8 cellular contexts compared by ENCODE assay signal in genomic region chr11:33734441-33735165, GRCh38. TPM values are rescaled to one million over a fixed set of nuclear protein-coding genes. Genes with fewer than 3 reads are reported as not detected.
DNase-seq lines count a peak whose midpoint lies in the region; ATAC-seq, FAIRE-seq and TF ChIP-seq lines count a peak whose summit lies in the region.

No MANE protein-coding gene starts in this region.

- DNase-seq in stimulated activated naive CD8-positive, alpha-beta T cell treated with anti-CD3 and anti-CD28 coated beads, Interleukin-15, Interleukin-2, amounts not matched to agents 100 U/mL and 50 U/mL, for 24 hours = no peak
- peak; percentile 71 for DNase-seq in astrocyte of the cerebellum (ENCODE audit: low read depth)
- DNase-seq in kidney = no peak
- DNase-seq in stromal cell of bone marrow (ENCODE audit: low read depth) = peak; percentile 42

- peak overlapping the region; percentile 95 to 97 for H3K27ac ChIP-seq in kidney (ENCODE audit: low read depth in 2 of 2, low read length in 2 of 2)

- H3K27me3 Mint-ChIP-seq in stimulated activated naive CD8-positive, alpha-beta T cell treated with anti-CD3 and anti-CD28 coated beads, Interleukin-15, Interleukin-2, amounts not matched to agents 100 ng/mL and 50 ng/mL, for 24 hours = peaks cover 13% of the 10 kb centered on the region

- H3K4me3 ChIP-seq in astrocyte of the cerebellum (ENCODE audit: low read depth, low read length) (peak overlapping the region; percentile 73), kidney (ENCODE audit: low read length in 2 of 2) (peak overlapping the region; percentile 91 to 95)

- FAIRE-seq in kidney (lab: Jason Lieb, UNC) = no peak

- peaks cover 15% of the 10 kb centered on the region for H3K36me3 Mint-ChIP-seq in stimulated activated naive CD8-positive, alpha-beta T cell treated with anti-CD3 and anti-CD28 coated beads, Interleukin-15, Interleukin-2, amounts not matched to agents 100 ng/mL and 50 ng/mL, for 24 hours (ENCODE audit: low read depth)

- no peaks in the 10 kb centered on the region for H3K9me3 Mint-ChIP-seq in stimulated activated naive CD8-positive, alpha-beta T cell treated with anti-CD3 and anti-CD28 coated beads, Interleukin-15, Interleukin-2, amounts not matched to agents 100 ng/mL and 50 ng/mL, for 24 hours

- H3K4me3 Mint-ChIP-seq in stimulated activated naive CD8-positive, alpha-beta T cell treated with anti-CD3 and anti-CD28 coated beads, Interleukin-15, Interleukin-2, amounts not matched to agents 100 ng/mL and 50 ng/mL, for 24 hours = peak overlapping the region; percentile 87

- H3K4me1 Mint-ChIP-seq in stimulated activated naive CD8-positive, alpha-beta T cell treated with anti-CD3 and anti-CD28 coated beads, Interleukin-15, Interleukin-2, amounts not matched to agents 100 ng/mL and 50 ng/mL, for 24 hours (ENCODE audit: low read depth) = peaks cover 49% of the 10 kb centered on the region

- no peak for ATAC-seq in stimulated activated naive CD8-positive, alpha-beta T cell treated with anti-CD3 and anti-CD28 coated beads, Interleukin-15, Interleukin-2, amounts not matched to agents 100 U/mL and 50 U/mL, for 24 hours
- no peak for ATAC-seq in HG02970 (IDR thresholded peaks at IDR 0.05; ENCODE audit: low FRiP score, unreplicated experiment)
- ATAC-seq in GM18498 (IDR thresholded peaks at IDR 0.05; ENCODE audit: unreplicated experiment) = no peak
- no peak for ATAC-seq in GM21737 (IDR thresholded peaks at IDR 0.05; ENCODE audit: unreplicated experiment)

- intact Hi-C loops in kidney (cut with DNase I) = no loop called here

- peak overlapping the region; percentile 89 to 95 for H3K9ac ChIP-seq in kidney (ENCODE audit: low read length in 2 of 2)

- H3K4me1 ChIP-seq in kidney (ENCODE audit: control insufficient read depth in 1 of 2, insufficient read depth in 1 of 2, low read depth in 1 of 2, low read length in 2 of 2) = peaks cover 8 to 17% of the 10 kb centered on the region in 2 donors

- H3K9me3 ChIP-seq in kidney (ENCODE audit: control insufficient read depth in 1 of 2, low read length in 2 of 2) = no peaks in the 10 kb centered on the region

- peak overlapping the region; percentile 84 for H3K27ac Mint-ChIP-seq in stimulated activated naive CD8-positive, alpha-beta T cell treated with anti-CD3 and anti-CD28 coated beads, Interleukin-15, Interleukin-2, amounts not matched to agents 100 ng/mL and 50 ng/mL, for 24 hours

- in situ Hi-C loops in astrocyte of the cerebellum (cut with HindIII; ENCODE audit: low sequenced_read_pairs) = no loop called here

- peaks cover 0 to 4% of the 10 kb centered on the region in 2 donors for H3K36me3 ChIP-seq in kidney (ENCODE audit: control insufficient read depth in 1 of 2, insufficient read depth in 2 of 2, low read length in 2 of 2)

- no peak for TF ChIP-seq CTCF in astrocyte of the cerebellum (IDR thresholded peaks at IDR 0.05; ENCODE audit: low read depth, low read length, missing control alignments)
- TF ChIP-seq CTCF in kidney (IDR thresholded peaks at IDR 0.05; ENCODE audit: borderline replicate concordance, extremely low read depth, insufficient read depth) = no peak

RNA-seq across cellular contexts. Expression of gene CD59, which starts 1.6 kb away (rescaled TPM):
- 1,010 TPM for total RNA-seq in kidney
- polyA plus RNA-seq in kidney (ENCODE audit: insufficient read depth, low read depth, low replicate concordance) = 559 TPM

RNA-seq across cellular contexts. Expression of gene C11orf91, which starts 34.0 kb away (rescaled TPM):
- not detected for total RNA-seq in kidney
- not detected for polyA plus RNA-seq in kidney (ENCODE audit: insufficient read depth, low read depth, low replicate concordance)

RNA-seq across cellular contexts. Expression of gene FBXO3, which starts 39.7 kb away (rescaled TPM):
- total RNA-seq in kidney = 40.4 TPM
- 27.5 TPM for polyA plus RNA-seq in kidney (ENCODE audit: insufficient read depth, low read depth, low replicate concordance)

Comparison
In these comparisons a context has a peak if more than half of its experiments do, and no peak if none do; other contexts are left out.
1. DNase-seq: peak in astrocyte of the cerebellum (single experiment) and stromal cell of bone marrow (single experiment); none in stimulated activated naive CD8-positive, alpha-beta T cell treated with anti-CD3 and anti-CD28 coated beads, Interleukin-15, Interleukin-2, amounts not matched to agents 100 U/mL and 50 U/mL, for 24 hours (single experiment) and kidney (single experiment).